34 cellular contexts compared by ENCODE assay signal in genomic region chr2:10771786-10772185, GRCh38. TPM values are rescaled to one million over a fixed set of nuclear protein-coding genes. Genes with fewer than 3 reads are reported as not detected.
"Had no signal": no experiment of that assay in that cellular context is flagged by ENCODE, and none has a peak within 500 bp of the region (broad histone marks: within the 10 kb centered on the region; RNA-seq: fewer than 3 reads in every experiment).

No MANE protein-coding gene starts in this region.

- H3K9me3 ChIP-seq: adrenal gland, Peyer's patch had no signal

- H3K9ac ChIP-seq: KMS-11 had no signal

- H3K4me3 ChIP-seq: adrenal gland, Peyer's patch had no signal

- H3K9me3 Mint-ChIP-seq: activated CD4-positive, alpha-beta memory T cell treated with anti-CD3 and anti-CD28 coated beads, Interleukin-2, amount 10 ng/mL, durations not matched to agents 7 days and 5 days; activated naive CD4-positive, alpha-beta T cell treated with anti-CD3 and anti-CD28 coated beads for 36 hours; activated naive CD4-positive, alpha-beta T cell treated with anti-CD3 and anti-CD28 coated beads, Interleukin-2, amount 50 U/mL, for 72 hours; central memory CD8-positive, alpha-beta T cell had no signal

- ATAC-seq: activated CD8-positive, alpha-beta memory T cell treated with anti-CD3 and anti-CD28 coated beads, Interleukin-2, amount 10 ng/mL, durations not matched to agents 7 days and 5 days; PC-3 had no signal

- H3K4me2 ChIP-seq: KMS-11 had no signal

- H3K4me3 Mint-ChIP-seq: activated CD4-positive, alpha-beta memory T cell treated with anti-CD3 and anti-CD28 coated beads, Interleukin-2, amount 10 ng/mL, durations not matched to agents 7 days and 5 days; activated CD8-positive, alpha-beta memory T cell treated with anti-CD3 and anti-CD28 coated beads, Interleukin-2, amount 10 ng/mL, durations not matched to agents 7 days and 5 days; activated naive CD4-positive, alpha-beta T cell treated with anti-CD3 and anti-CD28 coated beads for 36 hours; central memory CD8-positive, alpha-beta T cell had no signal

- H3K27me3 ChIP-seq: adrenal gland, brain microvascular endothelial cell, Peyer's patch had no signal

- H3K36me3 Mint-ChIP-seq: activated CD8-positive, alpha-beta memory T cell treated with anti-CD3 and anti-CD28 coated beads, Interleukin-2, amount 10 ng/mL, durations not matched to agents 7 days and 5 days; activated naive CD4-positive, alpha-beta T cell treated with anti-CD3 and anti-CD28 coated beads, Interleukin-2, amount 50 U/mL, for 72 hours had no signal

- H3K4me1 Mint-ChIP-seq: central memory CD8-positive, alpha-beta T cell had no signal

- H3K27ac Mint-ChIP-seq: activated CD4-positive, alpha-beta memory T cell treated with anti-CD3 and anti-CD28 coated beads, Interleukin-2, amount 10 ng/mL, durations not matched to agents 7 days and 5 days; activated CD8-positive, alpha-beta memory T cell treated with anti-CD3 and anti-CD28 coated beads, Interleukin-2, amount 10 ng/mL, durations not matched to agents 7 days and 5 days; activated naive CD4-positive, alpha-beta T cell treated with anti-CD3 and anti-CD28 coated beads for 36 hours; activated naive CD4-positive, alpha-beta T cell treated with anti-CD3 and anti-CD28 coated beads, Interleukin-2, amount 50 U/mL, for 72 hours had no signal

- H3K27ac ChIP-seq: adrenal gland, brain microvascular endothelial cell, KMS-11, Peyer's patch, WERI-Rb-1 had no signal

- H3K27me3 Mint-ChIP-seq: activated CD4-positive, alpha-beta memory T cell treated with anti-CD3 and anti-CD28 coated beads, Interleukin-2, amount 10 ng/mL, durations not matched to agents 7 days and 5 days; activated CD8-positive, alpha-beta memory T cell treated with anti-CD3 and anti-CD28 coated beads, Interleukin-2, amount 10 ng/mL, durations not matched to agents 7 days and 5 days; central memory CD8-positive, alpha-beta T cell had no signal

- H3K4me1 ChIP-seq: Peyer's patch had no signal

- H3K36me3 ChIP-seq: adrenal gland, Peyer's patch had no signal

- DNase-seq: activated CD4-positive, alpha-beta memory T cell treated with anti-CD3 and anti-CD28 coated beads, Interleukin-2, amount 10 ng/mL, durations not matched to agents 7 days and 5 days; activated CD4-positive, alpha-beta T cell treated with anti-CD3 and anti-CD28 coated beads for 1 hour; activated CD4-positive, alpha-beta T cell treated with anti-CD3 and anti-CD28 coated beads for 48 hours; activated CD4-positive, CD25-positive, alpha-beta regulatory T cell; activated CD8-positive, alpha-beta memory T cell treated with anti-CD3 and anti-CD28 coated beads for 24 hours; activated CD8-positive, alpha-beta memory T cell treated with anti-CD3 and anti-CD28 coated beads, Interleukin-2, amount 10 ng/mL, durations not matched to agents 7 days and 5 days; activated CD8-positive, alpha-beta memory T cell treated with anti-CD3 and anti-CD28 coated beads, Interleukin-2, amount 50 U/mL, for 48 hours; activated gamma-delta T cell; activated naive CD4-positive, alpha-beta T cell treated with anti-CD3 and anti-CD28 coated beads for 36 hours; activated T-cell treated with anti-CD3 and anti-CD28 coated beads, Interleukin-2, amount 50 U/mL, for 48 hours; brain microvascular endothelial cell; MM.1S; MV-4-11; NCI-H1092; NCI-H1436 treated with DMSO at 0.1 percent for 48 hours; NCI-H1694 treated with DMSO at 0.1 percent for 48 hours; NCI-H2029; NCI-H345; NCI-H526; NCI-H748 treated with DMSO at 0.1 percent for 48 hours; NK-92 treated with Interleukin-12 subunit alpha and Interleukin-12 subunit beta, amount 100 ng/mL, for 24 hours; PC-3; RPMI8226; SIG-M5; T1000; WERI-Rb-1 had no signal

RNA-seq across cellular contexts. Expression of gene ATP6V1C2, which starts 50.4 kb away (rescaled TPM):
- total RNA-seq: activated CD4-positive, alpha-beta memory T cell treated with anti-CD3 and anti-CD28 coated beads, Interleukin-2, amount 10 ng/mL, durations not matched to agents 7 days and 5 days; activated CD8-positive, alpha-beta memory T cell treated with anti-CD3 and anti-CD28 coated beads, Interleukin-2, amount 10 ng/mL, durations not matched to agents 7 days and 5 days; activated naive CD4-positive, alpha-beta T cell treated with anti-CD3 and anti-CD28 coated beads for 36 hours; LHCN-M2; T-helper 1 cell treated with Interleukin-12 subunit alpha and Interleukin-12 subunit beta and Interleukin-4 antibody, amounts not matched to agents 30 ng/mL and 1 ng/mL, for 36 hours; T-helper 2 cell treated with Interferon-gamma antibody and Interleukin-4, amounts not matched to agents 100 ng/mL and 5 ng/mL, for 36 hours had no signal
